In genomic region chr12:20370001-20370381, GRCh38 we compare ENCODE assay signal across 9 cellular contexts. TPM values are rescaled to one million over a fixed set of nuclear protein-coding genes. Genes with fewer than 3 reads are reported as not detected.
DNase-seq lines count a peak whose midpoint lies in the region; ATAC-seq and TF ChIP-seq lines count a peak whose summit lies in the region.
"Had no signal": no experiment of that assay in that cellular context is flagged by ENCODE, and none has a peak within 500 bp of the region (broad histone marks: within the 10 kb centered on the region; RNA-seq: fewer than 3 reads in every experiment).

No MANE protein-coding gene starts in this region.

- peak overlapping the region; percentile 72 for H3K4me3 ChIP-seq in fibroblast of the aortic adventitia (ENCODE audit: low read depth, low read length)
- H3K4me3 ChIP-seq in neural cell (ENCODE audit: low read length): peak overlapping the region; percentile 82

- ATAC-seq in GM18502 (IDR thresholded peaks at IDR 0.05; ENCODE audit: poor library complexity, unreplicated experiment): no peak

- no peak for TF ChIP-seq EP300 in neural cell (conservative IDR thresholded peaks at IDR 0.05; ENCODE audit: poor library complexity, severe bottlenecking)

- no peaks in the 10 kb centered on the region for H3K79me2 ChIP-seq in neural cell (replicated peaks; ENCODE audit: insufficient read depth, low read length)

- no peak overlapping the region for H2AFZ ChIP-seq in neural cell (ENCODE audit: low read depth, low read length)

- H4K20me1 ChIP-seq in neural cell (ENCODE audit: insufficient read depth): no peaks in the 10 kb centered on the region

- TF ChIP-seq CTCF in fibroblast of the aortic adventitia (IDR thresholded peaks at IDR 0.05; ENCODE audit: insufficient read depth, low read length) (no peak), neural cell (IDR thresholded peaks at IDR 0.05; ENCODE audit: poor library complexity, severe bottlenecking) (no peak)

- peak; percentile 4 for DNase-seq in AG08396 (ENCODE audit: low spot score)
- DNase-seq in NCI-H510A treated with DMSO at 0.1 percent for 48 hours (lab: John Stamatoyannopoulos, UW): peak; percentile 21
- peak; percentile 24 for DNase-seq in fibroblast of the aortic adventitia (ENCODE audit: low read depth)
- no peak for DNase-seq in NCI-H2029 treated with DMSO at 0.1 percent for 48 hours (lab: John Stamatoyannopoulos, UW)
- DNase-seq in HCEC 1CT: no peak
- DNase-seq in activated effector memory CD4-positive, alpha-beta T cell treated with anti-CD3 and anti-CD28 coated beads, Interleukin-2, amount 50 U/mL, for 16 hours: no peak

- peak overlapping the region; percentile 46 for H3K9ac ChIP-seq in neural cell (ENCODE audit: low read length)

- no peaks in the 10 kb centered on the region for H3K9me2 ChIP-seq in neural cell (ENCODE audit: insufficient read depth, low read length)

- no peaks in the 10 kb centered on the region for H3F3A ChIP-seq in neural cell (ENCODE audit: insufficient read depth, low read length, poor library complexity, severe bottlenecking)

- no peak overlapping the region for H3K27ac ChIP-seq in neural cell (ENCODE audit: low read length)

- H3K9me3 ChIP-seq in neural cell (ENCODE audit: low read length): no peaks in the 10 kb centered on the region

- no peak for TF ChIP-seq RAD21 in neural cell (conservative IDR thresholded peaks at IDR 0.05)

- no peaks in the 10 kb centered on the region for H3K36me3 ChIP-seq in neural cell (ENCODE audit: insufficient read depth, low read length)

- peaks cover 22% of the 10 kb centered on the region for H3K27me3 ChIP-seq in neural cell (ENCODE audit: insufficient read depth, low read depth, low read length)

- peak overlapping the region; percentile 87 for H3K4me2 ChIP-seq in neural cell (ENCODE audit: low read length)

TF ChIP-seq in neural cell, 6 proteins besides CTCF, POLR2A, EP300 and RAD21:
- no peak for TF ChIP-seq REST (IDR thresholded peaks at IDR 0.05; ENCODE audit: borderline replicate concordance)
- no peak for TF ChIP-seq SMC3 (conservative IDR thresholded peaks at IDR 0.05; ENCODE audit: poor library complexity)
- no peak for TF ChIP-seq POLR2AphosphoS5 (IDR thresholded peaks at IDR 0.05)
- TF ChIP-seq EZH2 (IDR thresholded peaks at IDR 0.05; ENCODE audit: borderline replicate concordance, insufficient read depth, low read length, poor library complexity, severe bottlenecking): no peak
- TF ChIP-seq TAF1 (IDR thresholded peaks at IDR 0.05; ENCODE audit: low read depth): no peak

RNA-seq across cellular contexts. Expression of gene PDE3A, which starts 1.7 kb away (rescaled TPM):
- total RNA-seq in fibroblast of the aortic adventitia (ENCODE audit: low replicate concordance): 16.2 and 17.2 TPM in 2 replicates
- polyA plus RNA-seq in neural cell: 0.56 and 0.94 TPM in 2 replicates
- polyA minus RNA-seq in neural cell: 3.2 TPM in 2 replicates
- polyA plus RNA-seq: IgD-negative memory B cell had no signal

Comparison
In these comparisons a context has a peak if more than half of its experiments do, and no peak if none do; other contexts are left out.
1. DNase-seq: peak in AG08396 (single experiment), NCI-H510A treated with DMSO at 0.1 percent for 48 hours (single experiment) and fibroblast of the aortic adventitia (single experiment); none in NCI-H2029 treated with DMSO at 0.1 percent for 48 hours (single experiment), HCEC 1CT (single experiment) and activated effector memory CD4-positive, alpha-beta T cell treated with anti-CD3 and anti-CD28 coated beads, Interleukin-2, amount 50 U/mL, for 16 hours (single experiment).